In genomic region chr20:62571667-62572344, GRCh38 we compare ENCODE assay signal across 9 cellular contexts.
A peak's percentile ranks its signal among the peaks of the same experiment; 100 is the strongest.
DNase-seq lines count a peak whose midpoint lies in the region; ATAC-seq and TF ChIP-seq lines count a peak whose summit lies in the region.
"Had no signal": no experiment of that assay in that cellular context is flagged by ENCODE, and none has a peak within 500 bp of the region (broad histone marks: within the 10 kb centered on the region; RNA-seq: fewer than 3 reads in every experiment).

No MANE protein-coding gene starts in this region.

- 71 to 78% methylated on average over 9 of the region's 9 CpGs for WGBS in sigmoid colon, 2 donors

- ATAC-seq in GM18502 (IDR thresholded peaks at IDR 0.05; ENCODE audit: poor library complexity, unreplicated experiment) (no peak), GM19351 (IDR thresholded peaks at IDR 0.05; ENCODE audit: unreplicated experiment) (no peak)

- H3K4me1 ChIP-seq in BLaER1 (peaks cover 16% of the 10 kb centered on the region), sigmoid colon (peaks cover 0 to 3% (median 1%) of the 10 kb centered on the region in 4 donors)

- peaks cover 11% of the 10 kb centered on the region; the same call in 1 of the 2 replicates for H4K20me1 ChIP-seq in BLaER1

- peaks cover 18% of the 10 kb centered on the region for H3K27me3 ChIP-seq in BLaER1
- H3K27me3 ChIP-seq in sigmoid colon: no peaks in the 10 kb centered on the region

- H3K9me3 ChIP-seq in BLaER1: no peaks in the 10 kb centered on the region
- H3K9me3 ChIP-seq in sigmoid colon: no peaks in the 10 kb centered on the region

- H3K27ac ChIP-seq in BLaER1: no peak overlapping the region
- H3K27ac ChIP-seq in sigmoid colon: no peak overlapping the region

- no peak for TF ChIP-seq POLR2A in NB4 (IDR thresholded peaks at IDR 0.05; ENCODE audit: extremely low read depth, insufficient read length)
- TF ChIP-seq POLR2A in sigmoid colon (IDR thresholded peaks at IDR 0.05): no peak

- TF ChIP-seq EP300 in sigmoid colon (IDR thresholded peaks at IDR 0.05): no peak

- no peaks in the 10 kb centered on the region for H3K36me3 ChIP-seq in BLaER1
- peaks cover 0 to 25% (median 8%) of the 10 kb centered on the region in 4 donors for H3K36me3 ChIP-seq in sigmoid colon

- peak overlapping the region; percentile 21 for H3K4me2 ChIP-seq in BLaER1

- H3K4me3 ChIP-seq in BLaER1: no peak overlapping the region
- H3K4me3 ChIP-seq in NB4 (ENCODE audit: low read depth, low read length): no peak overlapping the region
- no peak overlapping the region for H3K4me3 ChIP-seq in epithelial cell of proximal tubule (ENCODE audit: low read depth, low read length)
- H3K4me3 ChIP-seq in sigmoid colon: no peak overlapping the region

- no peak overlapping the region for H3K9ac ChIP-seq in BLaER1

- peak; percentile 51 for TF ChIP-seq CTCF in NB4 (IDR thresholded peaks at IDR 0.05; ENCODE audit: low read depth, low read length)
- peak; percentile 19 for TF ChIP-seq CTCF in epithelial cell of proximal tubule (conservative IDR thresholded peaks at IDR 0.05; ENCODE audit: low read depth, low read length)
- no peak for TF ChIP-seq CTCF in sigmoid colon (IDR thresholded peaks at IDR 0.05)

- intact Hi-C loops in sigmoid colon (cut with DNase I): no loop called here

- DNase-seq in GDM1 (lab: John Stamatoyannopoulos, UW): peak; percentile 28
- peak; percentile 63 for DNase-seq in NB4 (ENCODE audit: low read depth)
- DNase-seq in epithelial cell of proximal tubule (ENCODE audit: low read depth): no peak
- no peak for DNase-seq in cerebellum (ENCODE audit: low spot score)
- DNase-seq in sigmoid colon: no peak
- DNase-seq: posterior cingulate gyrus had no signal

Comparison
In these comparisons a context has a peak if more than half of its experiments do, and no peak if none do; other contexts are left out.
1. DNase-seq: peak in GDM1 (single experiment) and NB4 (single experiment); none in epithelial cell of proximal tubule (single experiment), cerebellum (single experiment) and sigmoid colon (single experiment).
2. CTCF ChIP-seq: peak in NB4 (single experiment) and epithelial cell of proximal tubule (single experiment); none in sigmoid colon (0 of 4).